ENCODE assay signal across 8 cellular contexts in genomic region chr17:39636927-39637736, GRCh38. TPM values are rescaled to one million over a fixed set of nuclear protein-coding genes. Genes with fewer than 3 reads are reported as not detected.
DNase-seq lines count a peak whose midpoint lies in the region; ATAC-seq and TF ChIP-seq lines count a peak whose summit lies in the region.

Gene STARD3 (plus strand): TSS chr17:39637144. CDS start chr17:39653532, 16,388 bp downstream.

- peaks cover 64% of the 10 kb centered on the region for H3K4me1 Mint-ChIP-seq in CD14-positive monocyte
- H3K4me1 Mint-ChIP-seq in effector memory CD8-positive, alpha-beta T cell (ENCODE audit: low read depth in 2 of 2), result peaks cover 48 to 49% of the 10 kb centered on the region in 2 donors

- H3K4me3 Mint-ChIP-seq in CD14-positive monocyte, result peak within 1 kb of the TSS; percentile 87 to 93
- H3K4me3 Mint-ChIP-seq in effector memory CD8-positive, alpha-beta T cell, result peak within 1 kb of the TSS; percentile 86 to 93

- H3K18ac ChIP-seq in mesenchymal stem cell (ENCODE audit: low read depth in 1 of 2, low read length in 2 of 2), result peak within 1 kb of the TSS; percentile 85 to 94

- peak within 1 kb of the TSS; percentile 97 for H3K27ac ChIP-seq in HL-60 (replicated peaks)
- H3K27ac ChIP-seq in mesenchymal stem cell (ENCODE audit: low read length, poor library complexity, severe bottlenecking), result no peak within 1 kb of the TSS

- WGBS in mesenchymal stem cell, result under 1% methylated on average over 63 of the region's 69 CpGs

- H4K91ac ChIP-seq in mesenchymal stem cell (ENCODE audit: low read length), result peak within 1 kb of the TSS; percentile 87

- H2BK15ac ChIP-seq in mesenchymal stem cell (ENCODE audit: low read depth, poor library complexity, severe bottlenecking), result peak within 1 kb of the TSS; percentile 57

- peak within 1 kb of the TSS; percentile 91 for H3K4me2 ChIP-seq in mesenchymal stem cell (ENCODE audit: low read length, poor library complexity, severe bottlenecking)

- peaks cover 0 to 5% of the 10 kb centered on the region in 2 experiments for H3K36me3 ChIP-seq in mesenchymal stem cell (ENCODE audit: control insufficient read depth in 1 of 2, insufficient read depth in 2 of 2, low read depth in 1 of 2, low read length in 2 of 2)

- H3K4ac ChIP-seq in mesenchymal stem cell (ENCODE audit: low read depth in 1 of 2, low read length in 2 of 2), result peak within 1 kb of the TSS; percentile 59 to 84

- peak within 1 kb of the TSS; percentile 80 for H2BK120ac ChIP-seq in mesenchymal stem cell (ENCODE audit: low read depth, low read length)

- H3K14ac ChIP-seq in mesenchymal stem cell (ENCODE audit: low read length in 2 of 2), result peak within 1 kb of the TSS in 1 of 2 experiments; percentile 85

- H3K79me1 ChIP-seq in mesenchymal stem cell (replicated peaks; ENCODE audit: low read length, poor library complexity, severe bottlenecking), result peaks cover 18% of the 10 kb centered on the region

- peaks cover 5 to 15% of the 10 kb centered on the region in 2 donors for H3K36me3 Mint-ChIP-seq in CD14-positive monocyte
- H3K36me3 Mint-ChIP-seq in effector memory CD8-positive, alpha-beta T cell (ENCODE audit: insufficient read depth), result no peaks in the 10 kb centered on the region

- intact Hi-C loops in CD14-positive monocyte (cut with micrococcal nuclease), result loop anchor here (5.0 kb wide), 3 partner anchors 50 to 115 kb away; partner anchors contain the start of genes MIEN1 (in 1 of the 2) and PGAP3 (in 1 of the 2)

- no peaks in the 10 kb centered on the region for H3K9me3 ChIP-seq in mesenchymal stem cell (ENCODE audit: control insufficient read depth, low read length)

- peak; percentile 84 for ATAC-seq in GM19372 (IDR thresholded peaks at IDR 0.05; ENCODE audit: low read depth, unreplicated experiment)
- peak; percentile 90 for ATAC-seq in effector memory CD8-positive, alpha-beta T cell (replicated peaks)

- TF ChIP-seq CTCF in CD14-positive monocyte (IDR thresholded peaks at IDR 0.05), result no peak
- TF ChIP-seq CTCF in HL-60 (IDR thresholded peaks at IDR 0.05; ENCODE audit: insufficient read depth, low read length), result no peak

- peak within 1 kb of the TSS; percentile 94 for H4K8ac ChIP-seq in mesenchymal stem cell (ENCODE audit: low read length)

- H2AFZ ChIP-seq in mesenchymal stem cell (ENCODE audit: low read depth, low read length), result peak within 1 kb of the TSS; percentile 96

- peak within 1 kb of the TSS; percentile 57 for H2AK5ac ChIP-seq in mesenchymal stem cell (ENCODE audit: low read length, severe bottlenecking)

- H2BK5ac ChIP-seq in mesenchymal stem cell (ENCODE audit: low read depth, low read length, poor library complexity, severe bottlenecking), result peak within 1 kb of the TSS; percentile 81

- H3K27me3 Mint-ChIP-seq in CD14-positive monocyte (ENCODE audit: low read depth in 3 of 3), result peaks cover 4 to 8% (median 8%) of the 10 kb centered on the region in 3 donors
- H3K27me3 Mint-ChIP-seq in effector memory CD8-positive, alpha-beta T cell, result peaks cover 1 to 4% of the 10 kb centered on the region in 2 donors

- no peak within 1 kb of the TSS for H2BK12ac ChIP-seq in mesenchymal stem cell (ENCODE audit: low read length in 2 of 2)

- H3K4me1 ChIP-seq in mesenchymal stem cell (ENCODE audit: control insufficient read depth, insufficient read depth, low read depth, low read length), result peaks cover 36% of the 10 kb centered on the region

- H3K27me3 ChIP-seq in HL-60 (ENCODE audit: insufficient read depth, poor library complexity, severe bottlenecking) (no peaks in the 10 kb centered on the region), mesenchymal stem cell (ENCODE audit: control insufficient read depth in 1 of 2, insufficient read depth in 1 of 2, low read length in 2 of 2) (peaks cover 5 to 6% of the 10 kb centered on the region in 2 experiments)

- H3K9ac ChIP-seq in mesenchymal stem cell (ENCODE audit: low read length), result peak within 1 kb of the TSS; percentile 93

- peak within 1 kb of the TSS; percentile 86 to 96 (median 93) for H3K27ac Mint-ChIP-seq in CD14-positive monocyte
- peak within 1 kb of the TSS; percentile 73 to 93 for H3K27ac Mint-ChIP-seq in effector memory CD8-positive, alpha-beta T cell

- H3K4me3 ChIP-seq in HL-60 (replicated peaks; ENCODE audit: insufficient read depth, low read length) (peak within 1 kb of the TSS; percentile 90), mesenchymal stem cell (ENCODE audit: insufficient read depth in 1 of 2, low read depth in 1 of 2, low read length in 2 of 2) (peak within 1 kb of the TSS; percentile 94 to 98)

- H3K23ac ChIP-seq in mesenchymal stem cell (ENCODE audit: low read length in 2 of 2), result peak within 1 kb of the TSS in 1 of 2 experiments; percentile 87

- no peaks in the 10 kb centered on the region for H3K9me3 Mint-ChIP-seq in CD14-positive monocyte
- no peaks in the 10 kb centered on the region for H3K9me3 Mint-ChIP-seq in effector memory CD8-positive, alpha-beta T cell

- DNase-seq in CD14-positive monocyte (ENCODE audit: low spot score) (peak; percentile 89), HL-60 (ENCODE audit: low read depth in 1 of 2, low spot score in 1 of 2) (peak; percentile 89 to 91), mesenchymal stem cell (peak; percentile 88)
- peak; percentile 86 for DNase-seq in NK-92 treated with Interleukin-12 subunit alpha and Interleukin-12 subunit beta, amount 100 ng/mL, for 24 hours (lab: John Stamatoyannopoulos, UW)
- peak; percentile 77 to 80 for DNase-seq in activated CD8-positive, alpha-beta memory T cell treated with anti-CD3 and anti-CD28 coated beads for 4 hours (ENCODE audit: low read depth in 2 of 2)
- DNase-seq in effector memory CD8-positive, alpha-beta T cell, result peak; percentile 83 to 84 (median 84)
- DNase-seq in stimulated activated CD8-positive, alpha-beta memory T cell treated with anti-CD3 and anti-CD28 coated beads, Interleukin-12 subunit alpha, Interleukin-12 subunit beta, amount 100 ng/mL, for 1 hour (ENCODE audit: low read depth), result peak; percentile 81

RNA-seq across cellular contexts. Expression of gene STARD3, which starts in this region (rescaled TPM):
- polyA plus RNA-seq in CD14-positive monocyte, result 10 to 100 TPM; 35.1 to 45.3 TPM
- polyA plus RNA-seq in mesenchymal stem cell (2013, experiment 1 of 2), result 64.0 TPM
- 60.0 TPM for polyA plus RNA-seq in mesenchymal stem cell (2013, experiment 2 of 2)
